In the genomic region with DNA sequence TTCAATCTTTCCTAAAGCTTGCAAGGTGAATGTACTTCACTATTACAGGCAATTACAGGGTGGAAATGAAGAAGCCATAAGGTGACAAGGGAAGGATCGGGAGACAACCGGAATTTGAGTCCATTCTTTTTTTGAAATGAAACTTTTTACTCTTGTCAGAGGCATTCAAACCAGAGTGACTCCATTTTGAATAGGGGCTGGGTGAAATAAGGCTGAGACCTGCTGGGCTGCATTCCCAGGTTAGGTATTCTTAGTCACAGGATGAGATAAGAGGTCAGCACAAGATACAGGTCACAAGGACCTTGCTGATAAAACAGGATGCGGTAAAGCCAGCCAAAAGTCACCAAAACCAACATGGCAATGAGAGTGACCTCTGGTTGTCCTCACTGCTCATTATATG, we compare ENCODE assay signal across 1 cellular context.
TF ChIP-seq lines count a peak whose summit lies in the region.

No MANE protein-coding gene starts in this region.

TF ChIP-seq in K562, 482 proteins besides CTCF, POLR2A, EP300 and RAD21 (continued from another document and continues in another):
- TF ChIP-seq JUND (IDR thresholded peaks at IDR 0.05; ENCODE audit: borderline replicate concordance, low read depth, low read length): peak; percentile 41; the same call in 1 of the 2 replicates
- TF ChIP-seq JUND (tag; IDR thresholded peaks at IDR 0.05; ENCODE audit: borderline replicate concordance, low read depth, low read length): peak; percentile 74; the same call in 1 of the 3 replicates
- TF ChIP-seq, protein P1, sequence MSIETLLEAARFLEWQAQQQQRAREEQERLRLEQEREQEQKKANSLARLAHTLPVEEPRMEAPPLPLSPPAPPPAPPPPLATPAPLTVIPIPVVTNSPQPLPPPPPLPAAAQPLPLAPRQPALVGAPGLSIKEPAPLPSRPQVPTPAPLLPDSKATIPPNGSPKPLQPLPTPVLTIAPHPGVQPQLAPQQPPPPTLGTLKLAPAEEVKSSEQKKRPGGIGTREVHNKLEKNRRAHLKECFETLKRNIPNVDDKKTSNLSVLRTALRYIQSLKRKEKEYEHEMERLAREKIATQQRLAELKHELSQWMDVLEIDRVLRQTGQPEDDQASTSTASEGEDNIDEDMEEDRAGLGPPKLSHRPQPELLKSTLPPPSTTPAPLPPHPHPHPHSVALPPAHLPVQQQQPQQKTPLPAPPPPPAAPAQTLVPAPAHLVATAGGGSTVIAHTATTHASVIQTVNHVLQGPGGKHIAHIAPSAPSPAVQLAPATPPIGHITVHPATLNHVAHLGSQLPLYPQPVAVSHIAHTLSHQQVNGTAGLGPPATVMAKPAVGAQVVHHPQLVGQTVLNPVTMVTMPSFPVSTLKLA (conservative IDR thresholded peaks at IDR 0.05): no peak
- no peak for TF ChIP-seq FOS (IDR thresholded peaks at IDR 0.05; ENCODE audit: extremely low read depth, insufficient read length)
- no peak for TF ChIP-seq STAT5A (IDR thresholded peaks at IDR 0.05; ENCODE audit: borderline replicate concordance, low read length)
- no peak for TF ChIP-seq RUNX1 (IDR thresholded peaks at IDR 0.05; ENCODE audit: low read depth)
- 0 out of 2 replicates have a peak, but pooled peaks have one; percentile 28 for TF ChIP-seq ZKSCAN8 (CRISPR knock-in tag; IDR thresholded peaks at IDR 0.05)
- no peak for TF ChIP-seq SRF (CRISPR knock-in tag; IDR thresholded peaks at IDR 0.05)
- TF ChIP-seq ZNF445 (CRISPR knock-in tag; IDR thresholded peaks at IDR 0.05; ENCODE audit: low read depth): no peak
- TF ChIP-seq, protein P2, sequence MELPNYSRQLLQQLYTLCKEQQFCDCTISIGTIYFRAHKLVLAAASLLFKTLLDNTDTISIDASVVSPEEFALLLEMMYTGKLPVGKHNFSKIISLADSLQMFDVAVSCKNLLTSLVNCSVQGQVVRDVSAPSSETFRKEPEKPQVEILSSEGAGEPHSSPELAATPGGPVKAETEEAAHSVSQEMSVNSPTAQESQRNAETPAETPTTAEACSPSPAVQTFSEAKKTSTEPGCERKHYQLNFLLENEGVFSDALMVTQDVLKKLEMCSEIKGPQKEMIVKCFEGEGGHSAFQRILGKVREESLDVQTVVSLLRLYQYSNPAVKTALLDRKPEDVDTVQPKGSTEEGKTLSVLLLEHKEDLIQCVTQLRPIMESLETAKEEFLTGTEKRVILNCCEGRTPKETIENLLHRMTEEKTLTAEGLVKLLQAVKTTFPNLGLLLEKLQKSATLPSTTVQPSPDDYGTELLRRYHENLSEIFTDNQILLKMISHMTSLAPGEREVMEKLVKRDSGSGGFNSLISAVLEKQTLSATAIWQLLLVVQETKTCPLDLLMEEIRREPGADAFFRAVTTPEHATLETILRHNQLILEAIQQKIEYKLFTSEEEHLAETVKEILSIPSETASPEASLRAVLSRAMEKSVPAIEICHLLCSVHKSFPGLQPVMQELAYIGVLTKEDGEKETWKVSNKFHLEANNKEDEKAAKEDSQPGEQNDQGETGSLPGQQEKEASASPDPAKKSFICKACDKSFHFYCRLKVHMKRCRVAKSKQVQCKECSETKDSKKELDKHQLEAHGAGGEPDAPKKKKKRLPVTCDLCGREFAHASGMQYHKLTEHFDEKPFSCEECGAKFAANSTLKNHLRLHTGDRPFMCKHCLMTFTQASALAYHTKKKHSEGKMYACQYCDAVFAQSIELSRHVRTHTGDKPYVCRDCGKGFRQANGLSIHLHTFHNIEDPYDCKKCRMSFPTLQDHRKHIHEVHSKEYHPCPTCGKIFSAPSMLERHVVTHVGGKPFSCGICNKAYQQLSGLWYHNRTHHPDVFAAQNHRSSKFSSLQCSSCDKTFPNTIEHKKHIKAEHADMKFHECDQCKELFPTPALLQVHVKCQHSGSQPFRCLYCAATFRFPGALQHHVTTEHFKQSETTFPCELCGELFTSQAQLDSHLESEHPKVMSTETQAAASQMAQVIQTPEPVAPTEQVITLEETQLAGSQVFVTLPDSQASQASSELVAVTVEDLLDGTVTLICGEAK (IDR thresholded peaks at IDR 0.05): no peak
- TF ChIP-seq, protein P2 (CRISPR knock-in tag; IDR thresholded peaks at IDR 0.05): no peak
- TF ChIP-seq ERF (CRISPR knock-in tag; IDR thresholded peaks at IDR 0.05): 0 out of 2 replicates have a peak, but pooled peaks have one; percentile 33
- TF ChIP-seq, protein P3, sequence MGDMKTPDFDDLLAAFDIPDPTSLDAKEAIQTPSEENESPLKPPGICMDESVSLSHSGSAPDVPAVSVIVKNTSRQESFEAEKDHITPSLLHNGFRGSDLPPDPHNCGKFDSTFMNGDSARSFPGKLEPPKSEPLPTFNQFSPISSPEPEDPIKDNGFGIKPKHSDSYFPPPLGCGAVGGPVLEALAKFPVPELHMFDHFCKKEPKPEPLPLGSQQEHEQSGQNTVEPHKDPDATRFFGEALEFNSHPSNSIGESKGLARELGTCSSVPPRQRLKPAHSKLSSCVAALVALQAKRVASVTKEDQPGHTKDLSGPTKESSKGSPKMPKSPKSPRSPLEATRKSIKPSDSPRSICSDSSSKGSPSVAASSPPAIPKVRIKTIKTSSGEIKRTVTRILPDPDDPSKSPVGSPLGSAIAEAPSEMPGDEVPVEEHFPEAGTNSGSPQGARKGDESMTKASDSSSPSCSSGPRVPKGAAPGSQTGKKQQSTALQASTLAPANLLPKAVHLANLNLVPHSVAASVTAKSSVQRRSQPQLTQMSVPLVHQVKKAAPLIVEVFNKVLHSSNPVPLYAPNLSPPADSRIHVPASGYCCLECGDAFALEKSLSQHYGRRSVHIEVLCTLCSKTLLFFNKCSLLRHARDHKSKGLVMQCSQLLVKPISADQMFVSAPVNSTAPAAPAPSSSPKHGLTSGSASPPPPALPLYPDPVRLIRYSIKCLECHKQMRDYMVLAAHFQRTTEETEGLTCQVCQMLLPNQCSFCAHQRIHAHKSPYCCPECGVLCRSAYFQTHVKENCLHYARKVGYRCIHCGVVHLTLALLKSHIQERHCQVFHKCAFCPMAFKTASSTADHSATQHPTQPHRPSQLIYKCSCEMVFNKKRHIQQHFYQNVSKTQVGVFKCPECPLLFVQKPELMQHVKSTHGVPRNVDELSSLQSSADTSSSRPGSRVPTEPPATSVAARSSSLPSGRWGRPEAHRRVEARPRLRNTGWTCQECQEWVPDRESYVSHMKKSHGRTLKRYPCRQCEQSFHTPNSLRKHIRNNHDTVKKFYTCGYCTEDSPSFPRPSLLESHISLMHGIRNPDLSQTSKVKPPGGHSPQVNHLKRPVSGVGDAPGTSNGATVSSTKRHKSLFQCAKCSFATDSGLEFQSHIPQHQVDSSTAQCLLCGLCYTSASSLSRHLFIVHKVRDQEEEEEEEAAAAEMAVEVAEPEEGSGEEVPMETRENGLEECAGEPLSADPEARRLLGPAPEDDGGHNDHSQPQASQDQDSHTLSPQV (IDR thresholded peaks at IDR 0.05): peak; percentile 96
- no peak for TF ChIP-seq TSC22D4 (tag; IDR thresholded peaks at IDR 0.05)
- TF ChIP-seq ELF2 (CRISPR knock-in tag; IDR thresholded peaks at IDR 0.05): no peak
- TF ChIP-seq HDGF (IDR thresholded peaks at IDR 0.05): no peak
- TF ChIP-seq RB1 (IDR thresholded peaks at IDR 0.05; ENCODE audit: low read depth): no peak
- 0 out of 4 replicates have a peak, but pooled peaks of 1 of the 2 experiments have one; percentile 40 for TF ChIP-seq MAZ (CRISPR knock-in tag; conservative IDR thresholded peaks at IDR 0.05 in 1 of 2, IDR thresholded peaks at IDR 0.05 in 1 of 2)
- no peak for TF ChIP-seq SMC3 (conservative IDR thresholded peaks at IDR 0.05; ENCODE audit: insufficient read depth, low read depth, low read length)
- peak; percentile 47; the same call in 1 of the 2 replicates for TF ChIP-seq TCF3 (CRISPR knock-in tag; IDR thresholded peaks at IDR 0.05)
- TF ChIP-seq, protein P4, sequence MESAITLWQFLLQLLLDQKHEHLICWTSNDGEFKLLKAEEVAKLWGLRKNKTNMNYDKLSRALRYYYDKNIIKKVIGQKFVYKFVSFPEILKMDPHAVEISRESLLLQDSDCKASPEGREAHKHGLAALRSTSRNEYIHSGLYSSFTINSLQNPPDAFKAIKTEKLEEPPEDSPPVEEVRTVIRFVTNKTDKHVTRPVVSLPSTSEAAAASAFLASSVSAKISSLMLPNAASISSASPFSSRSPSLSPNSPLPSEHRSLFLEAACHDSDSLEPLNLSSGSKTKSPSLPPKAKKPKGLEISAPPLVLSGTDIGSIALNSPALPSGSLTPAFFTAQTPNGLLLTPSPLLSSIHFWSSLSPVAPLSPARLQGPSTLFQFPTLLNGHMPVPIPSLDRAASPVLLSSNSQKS (CRISPR knock-in tag; IDR thresholded peaks at IDR 0.05): no peak
- no peak for TF ChIP-seq SRSF1 (IDR thresholded peaks at IDR 0.05; ENCODE audit: low read depth, low read length)
- TF ChIP-seq ZNF197 (CRISPR knock-in tag; IDR thresholded peaks at IDR 0.05; ENCODE audit: low read depth): 0 out of 2 replicates have a peak, but pooled peaks have one; percentile 38
- peak; percentile 64; the same call in 1 of the 2 replicates for TF ChIP-seq ZNF354B (CRISPR knock-in tag; IDR thresholded peaks at IDR 0.05)
- peak; percentile 93 for TF ChIP-seq PYGO2 (tag; IDR thresholded peaks at IDR 0.05)
- TF ChIP-seq, protein P5, sequence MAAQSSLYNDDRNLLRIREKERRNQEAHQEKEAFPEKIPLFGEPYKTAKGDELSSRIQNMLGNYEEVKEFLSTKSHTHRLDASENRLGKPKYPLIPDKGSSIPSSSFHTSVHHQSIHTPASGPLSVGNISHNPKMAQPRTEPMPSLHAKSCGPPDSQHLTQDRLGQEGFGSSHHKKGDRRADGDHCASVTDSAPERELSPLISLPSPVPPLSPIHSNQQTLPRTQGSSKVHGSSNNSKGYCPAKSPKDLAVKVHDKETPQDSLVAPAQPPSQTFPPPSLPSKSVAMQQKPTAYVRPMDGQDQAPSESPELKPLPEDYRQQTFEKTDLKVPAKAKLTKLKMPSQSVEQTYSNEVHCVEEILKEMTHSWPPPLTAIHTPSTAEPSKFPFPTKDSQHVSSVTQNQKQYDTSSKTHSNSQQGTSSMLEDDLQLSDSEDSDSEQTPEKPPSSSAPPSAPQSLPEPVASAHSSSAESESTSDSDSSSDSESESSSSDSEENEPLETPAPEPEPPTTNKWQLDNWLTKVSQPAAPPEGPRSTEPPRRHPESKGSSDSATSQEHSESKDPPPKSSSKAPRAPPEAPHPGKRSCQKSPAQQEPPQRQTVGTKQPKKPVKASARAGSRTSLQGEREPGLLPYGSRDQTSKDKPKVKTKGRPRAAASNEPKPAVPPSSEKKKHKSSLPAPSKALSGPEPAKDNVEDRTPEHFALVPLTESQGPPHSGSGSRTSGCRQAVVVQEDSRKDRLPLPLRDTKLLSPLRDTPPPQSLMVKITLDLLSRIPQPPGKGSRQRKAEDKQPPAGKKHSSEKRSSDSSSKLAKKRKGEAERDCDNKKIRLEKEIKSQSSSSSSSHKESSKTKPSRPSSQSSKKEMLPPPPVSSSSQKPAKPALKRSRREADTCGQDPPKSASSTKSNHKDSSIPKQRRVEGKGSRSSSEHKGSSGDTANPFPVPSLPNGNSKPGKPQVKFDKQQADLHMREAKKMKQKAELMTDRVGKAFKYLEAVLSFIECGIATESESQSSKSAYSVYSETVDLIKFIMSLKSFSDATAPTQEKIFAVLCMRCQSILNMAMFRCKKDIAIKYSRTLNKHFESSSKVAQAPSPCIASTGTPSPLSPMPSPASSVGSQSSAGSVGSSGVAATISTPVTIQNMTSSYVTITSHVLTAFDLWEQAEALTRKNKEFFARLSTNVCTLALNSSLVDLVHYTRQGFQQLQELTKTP (IDR thresholded peaks at IDR 0.05; ENCODE audit: low read depth in 1 of 2, partially characterized antibody in 2 of 2): no peak
- TF ChIP-seq EZH2 (IDR thresholded peaks at IDR 0.05; ENCODE audit: borderline replicate concordance, low read depth, low read length): no peak
- TF ChIP-seq POLR2H (tag; IDR thresholded peaks at IDR 0.05; ENCODE audit: low read depth): peak; percentile 33; the same call in 1 of the 2 replicates
- TF ChIP-seq ZKSCAN3 (CRISPR knock-in tag; IDR thresholded peaks at IDR 0.05): no peak
- no peak for TF ChIP-seq YBX1 (IDR thresholded peaks at IDR 0.05)
- no peak for TF ChIP-seq ZNF57 (CRISPR knock-in tag; IDR thresholded peaks at IDR 0.05)
- no peak for TF ChIP-seq SAFB (IDR thresholded peaks at IDR 0.05; ENCODE audit: borderline replicate concordance, low read depth, low read length)
- TF ChIP-seq, protein P6, sequence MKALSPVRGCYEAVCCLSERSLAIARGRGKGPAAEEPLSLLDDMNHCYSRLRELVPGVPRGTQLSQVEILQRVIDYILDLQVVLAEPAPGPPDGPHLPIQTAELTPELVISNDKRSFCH (CRISPR knock-in tag; IDR thresholded peaks at IDR 0.05): no peak
- TF ChIP-seq, protein P6 (tag; IDR thresholded peaks at IDR 0.05): peak; percentile 86
- TF ChIP-seq NR2C2 (CRISPR knock-in tag; IDR thresholded peaks at IDR 0.05): no peak
- peak; percentile 60 for TF ChIP-seq NR2C2 (tag; IDR thresholded peaks at IDR 0.05)
- TF ChIP-seq, protein P7, sequence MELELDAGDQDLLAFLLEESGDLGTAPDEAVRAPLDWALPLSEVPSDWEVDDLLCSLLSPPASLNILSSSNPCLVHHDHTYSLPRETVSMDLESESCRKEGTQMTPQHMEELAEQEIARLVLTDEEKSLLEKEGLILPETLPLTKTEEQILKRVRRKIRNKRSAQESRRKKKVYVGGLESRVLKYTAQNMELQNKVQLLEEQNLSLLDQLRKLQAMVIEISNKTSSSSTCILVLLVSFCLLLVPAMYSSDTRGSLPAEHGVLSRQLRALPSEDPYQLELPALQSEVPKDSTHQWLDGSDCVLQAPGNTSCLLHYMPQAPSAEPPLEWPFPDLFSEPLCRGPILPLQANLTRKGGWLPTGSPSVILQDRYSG (tag; conservative IDR thresholded peaks at IDR 0.05; ENCODE audit: low read depth): peak; percentile 86
